ENCODE assay signal across 8 cellular contexts in genomic region chr9:101530076-101530711, GRCh38. TPM values are rescaled to one million over a fixed set of nuclear protein-coding genes. Genes with fewer than 3 reads are reported as not detected.
DNase-seq lines count a peak whose midpoint lies in the region; ATAC-seq lines count a peak whose summit lies in the region.

No MANE protein-coding gene starts in this region.

- H3K27me3 ChIP-seq in CD8-positive, alpha-beta memory T cell (ENCODE audit: insufficient read depth, low read length, poor library complexity, severe bottlenecking), result peaks cover 4% of the 10 kb centered on the region

- no peak overlapping the region for H3K4me3 Mint-ChIP-seq in CD8-positive, alpha-beta memory T cell

- no peaks in the 10 kb centered on the region for H3K9me3 ChIP-seq in CD8-positive, alpha-beta memory T cell (ENCODE audit: low read length)

- peaks cover 0 to 11% (median 0%) of the 10 kb centered on the region in 3 donors for H3K36me3 Mint-ChIP-seq in CD8-positive, alpha-beta memory T cell

- DNase-seq in CD8-positive, alpha-beta memory T cell, result peak; percentile 41 to 75 (median 60)
- DNase-seq in NCI-H82 (lab: John Stamatoyannopoulos, UW) (peak; percentile 83), midbrain (lab: John Stamatoyannopoulos, UW) (peak; percentile 86)
- peak; percentile 46 to 56 for DNase-seq in activated CD4-positive, alpha-beta T cell treated with anti-CD3 and anti-CD28 coated beads, Interleukin-2, amount 50 U/mL, for 4 hours
- peak; percentile 41 for DNase-seq in effector CD8-positive, alpha-beta T cell (lab: John Stamatoyannopoulos, UW)
- peak; percentile 77 for DNase-seq in stimulated activated CD8-positive, alpha-beta memory T cell treated with anti-CD3 and anti-CD28 coated beads, Interleukin-4, amount 100 ng/mL, for 48 hours

- H3K27me3 Mint-ChIP-seq in CD8-positive, alpha-beta memory T cell, result peaks cover 0 to 13% of the 10 kb centered on the region in 2 donors

- CTCF ChIA-PET in CD8-positive, alpha-beta memory T cell (lab: Charles Lee), result interaction anchor here (0.7 to 5.6 kb wide), 4 partner anchors 10 to 132 kb away, joined by 4 to 29 read pairs (median 6); partner anchors contain the start of genes MRPL50 and ZNF189

- no peaks in the 10 kb centered on the region for H3K9me3 Mint-ChIP-seq in CD8-positive, alpha-beta memory T cell

- POLR2A ChIA-PET in CD8-positive, alpha-beta memory T cell (lab: Charles Lee), result interaction anchor here (0.5 kb wide), 1 partner anchor 131 kb away, joined by 3 read pairs; the partner anchor contains the start of genes MRPL50 and ZNF189

- H3K27ac ChIP-seq in CD8-positive, alpha-beta memory T cell (ENCODE audit: low read depth, low read length), result no peak overlapping the region

- peak; percentile 37 for ATAC-seq in GM19452 (IDR thresholded peaks at IDR 0.05; ENCODE audit: unreplicated experiment)
- peak; percentile 40 for ATAC-seq in HG03521 (IDR thresholded peaks at IDR 0.05; ENCODE audit: unreplicated experiment)

- H3K36me3 ChIP-seq in CD8-positive, alpha-beta memory T cell (ENCODE audit: insufficient read depth, low read length), result no peaks in the 10 kb centered on the region

- H3K4me1 ChIP-seq in CD8-positive, alpha-beta memory T cell (ENCODE audit: insufficient read depth, low read length), result peaks cover 19% of the 10 kb centered on the region

- no peak overlapping the region for H3K27ac Mint-ChIP-seq in CD8-positive, alpha-beta memory T cell

- H3K4me3 ChIP-seq in CD8-positive, alpha-beta memory T cell (ENCODE audit: low read length), result no peak overlapping the region

- peaks cover 0 to 19% (median 17%) of the 10 kb centered on the region in 3 donors for H3K4me1 Mint-ChIP-seq in CD8-positive, alpha-beta memory T cell

RNA-seq across cellular contexts. Expression of gene RNF20, which starts 3.5 kb away (rescaled TPM):
- 10 to 100 TPM; 46.8 to 53.5 TPM for total RNA-seq in CD8-positive, alpha-beta memory T cell
- 42.5 TPM for polyA plus RNA-seq in CD8-positive, alpha-beta memory T cell
